2 cellular contexts compared by ENCODE assay signal in the genomic region with DNA sequence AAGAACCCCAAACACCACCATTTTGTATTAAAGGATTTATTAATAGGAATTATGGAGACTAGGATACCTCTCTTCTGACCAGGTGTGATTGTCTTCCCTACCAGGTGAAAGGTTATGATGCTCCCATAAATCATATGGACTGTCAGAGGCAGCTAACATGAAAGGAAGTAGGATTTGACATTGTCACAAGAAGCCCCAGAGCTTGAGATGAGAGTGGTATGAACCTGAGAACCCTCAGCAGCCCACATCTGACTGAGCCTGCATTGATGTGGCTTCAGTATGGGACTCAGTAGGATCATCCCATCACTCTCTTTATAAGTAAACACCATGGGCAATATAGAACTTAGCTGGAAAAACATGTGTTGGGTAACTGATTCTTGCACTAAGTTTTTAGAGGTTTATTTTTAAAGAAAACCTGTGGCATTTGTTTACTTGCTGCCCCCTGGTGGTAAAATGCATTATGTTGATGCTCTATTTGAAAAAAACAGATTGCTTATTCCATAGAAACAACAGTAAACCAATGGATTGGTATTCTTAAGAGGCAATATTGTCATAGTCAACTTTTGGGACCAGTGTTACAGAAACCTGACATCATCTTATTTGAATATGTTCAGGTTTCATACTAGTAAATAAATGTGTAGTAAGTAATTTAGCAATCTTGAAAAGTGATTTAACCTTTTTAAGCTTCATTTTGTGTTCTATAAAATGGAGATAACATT.
TF ChIP-seq lines count a peak whose summit lies in the region.

No MANE protein-coding gene starts in this region.

TF ChIP-seq in HCT116, 20 proteins besides CTCF, POLR2A, EP300 and RAD21:
- TF ChIP-seq ZFX (IDR thresholded peaks at IDR 0.05) (no peak), SP1 (IDR thresholded peaks at IDR 0.05; ENCODE audit: low read depth) (no peak), REST (IDR thresholded peaks at IDR 0.05; ENCODE audit: low read depth) (no peak), EGR1 (IDR thresholded peaks at IDR 0.05; ENCODE audit: low read depth) (no peak), YY1 (IDR thresholded peaks at IDR 0.05; ENCODE audit: extremely low read depth, insufficient replicate concordance, low read depth, low read length) (no peak), JUND (IDR thresholded peaks at IDR 0.05) (no peak), POLR2AphosphoS5 (IDR thresholded peaks at IDR 0.05; ENCODE audit: low read depth, low read length) (no peak), TCF7L2 (IDR thresholded peaks at IDR 0.05; ENCODE audit: borderline replicate concordance, extremely low read depth, insufficient read depth, insufficient read length) (no peak), FOSL1 (IDR thresholded peaks at IDR 0.05; ENCODE audit: low read depth) (no peak), CEBPB (IDR thresholded peaks at IDR 0.05; ENCODE audit: low read depth) (no peak), ELF1 (IDR thresholded peaks at IDR 0.05; ENCODE audit: borderline replicate concordance, low read depth) (no peak), SIN3A (IDR thresholded peaks at IDR 0.05; ENCODE audit: low read depth) (no peak), EZH2 (IDR thresholded peaks at IDR 0.05) (no peak), SRF (IDR thresholded peaks at IDR 0.05; ENCODE audit: low read depth) (no peak), EZH2phosphoT487 (IDR thresholded peaks at IDR 0.05; ENCODE audit: borderline replicate concordance) (no peak), CBX3 (IDR thresholded peaks at IDR 0.05; ENCODE audit: low read depth) (no peak), ATF3 (IDR thresholded peaks at IDR 0.05) (no peak), ZNF274 (IDR thresholded peaks at IDR 0.05; ENCODE audit: low read depth, low read length) (no peak)
- TF ChIP-seq, protein P1, sequence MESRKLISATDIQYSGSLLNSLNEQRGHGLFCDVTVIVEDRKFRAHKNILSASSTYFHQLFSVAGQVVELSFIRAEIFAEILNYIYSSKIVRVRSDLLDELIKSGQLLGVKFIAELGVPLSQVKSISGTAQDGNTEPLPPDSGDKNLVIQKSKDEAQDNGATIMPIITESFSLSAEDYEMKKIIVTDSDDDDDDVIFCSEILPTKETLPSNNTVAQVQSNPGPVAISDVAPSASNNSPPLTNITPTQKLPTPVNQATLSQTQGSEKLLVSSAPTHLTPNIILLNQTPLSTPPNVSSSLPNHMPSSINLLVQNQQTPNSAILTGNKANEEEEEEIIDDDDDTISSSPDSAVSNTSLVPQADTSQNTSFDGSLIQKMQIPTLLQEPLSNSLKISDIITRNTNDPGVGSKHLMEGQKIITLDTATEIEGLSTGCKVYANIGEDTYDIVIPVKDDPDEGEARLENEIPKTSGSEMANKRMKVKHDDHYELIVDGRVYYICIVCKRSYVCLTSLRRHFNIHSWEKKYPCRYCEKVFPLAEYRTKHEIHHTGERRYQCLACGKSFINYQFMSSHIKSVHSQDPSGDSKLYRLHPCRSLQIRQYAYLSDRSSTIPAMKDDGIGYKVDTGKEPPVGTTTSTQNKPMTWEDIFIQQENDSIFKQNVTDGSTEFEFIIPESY (IDR thresholded peaks at IDR 0.05; ENCODE audit: extremely low read depth, insufficient replicate concordance, low read length): no peak
- TF ChIP-seq, protein P2, sequence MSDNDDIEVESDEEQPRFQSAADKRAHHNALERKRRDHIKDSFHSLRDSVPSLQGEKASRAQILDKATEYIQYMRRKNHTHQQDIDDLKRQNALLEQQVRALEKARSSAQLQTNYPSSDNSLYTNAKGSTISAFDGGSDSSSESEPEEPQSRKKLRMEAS (IDR thresholded peaks at IDR 0.05): no peak
TF ChIP-seq in HCT116: peak in this region for 0.

TF ChIP-seq in H1, 55 proteins besides CTCF, POLR2A, EP300 and RAD21:
- TF ChIP-seq, protein P3, sequence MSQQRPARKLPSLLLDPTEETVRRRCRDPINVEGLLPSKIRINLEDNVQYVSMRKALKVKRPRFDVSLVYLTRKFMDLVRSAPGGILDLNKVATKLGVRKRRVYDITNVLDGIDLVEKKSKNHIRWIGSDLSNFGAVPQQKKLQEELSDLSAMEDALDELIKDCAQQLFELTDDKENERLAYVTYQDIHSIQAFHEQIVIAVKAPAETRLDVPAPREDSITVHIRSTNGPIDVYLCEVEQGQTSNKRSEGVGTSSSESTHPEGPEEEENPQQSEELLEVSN (IDR thresholded peaks at IDR 0.05): no peak
- TF ChIP-seq EZH2 (IDR thresholded peaks at IDR 0.05; ENCODE audit: low read depth, low read length, severe bottlenecking) (no peak), SP4 (IDR thresholded peaks at IDR 0.05; ENCODE audit: low read length) (no peak), PHF8 (conservative IDR thresholded peaks at IDR 0.05; ENCODE audit: low read depth, low read length) (no peak)
- TF ChIP-seq, protein P4, sequence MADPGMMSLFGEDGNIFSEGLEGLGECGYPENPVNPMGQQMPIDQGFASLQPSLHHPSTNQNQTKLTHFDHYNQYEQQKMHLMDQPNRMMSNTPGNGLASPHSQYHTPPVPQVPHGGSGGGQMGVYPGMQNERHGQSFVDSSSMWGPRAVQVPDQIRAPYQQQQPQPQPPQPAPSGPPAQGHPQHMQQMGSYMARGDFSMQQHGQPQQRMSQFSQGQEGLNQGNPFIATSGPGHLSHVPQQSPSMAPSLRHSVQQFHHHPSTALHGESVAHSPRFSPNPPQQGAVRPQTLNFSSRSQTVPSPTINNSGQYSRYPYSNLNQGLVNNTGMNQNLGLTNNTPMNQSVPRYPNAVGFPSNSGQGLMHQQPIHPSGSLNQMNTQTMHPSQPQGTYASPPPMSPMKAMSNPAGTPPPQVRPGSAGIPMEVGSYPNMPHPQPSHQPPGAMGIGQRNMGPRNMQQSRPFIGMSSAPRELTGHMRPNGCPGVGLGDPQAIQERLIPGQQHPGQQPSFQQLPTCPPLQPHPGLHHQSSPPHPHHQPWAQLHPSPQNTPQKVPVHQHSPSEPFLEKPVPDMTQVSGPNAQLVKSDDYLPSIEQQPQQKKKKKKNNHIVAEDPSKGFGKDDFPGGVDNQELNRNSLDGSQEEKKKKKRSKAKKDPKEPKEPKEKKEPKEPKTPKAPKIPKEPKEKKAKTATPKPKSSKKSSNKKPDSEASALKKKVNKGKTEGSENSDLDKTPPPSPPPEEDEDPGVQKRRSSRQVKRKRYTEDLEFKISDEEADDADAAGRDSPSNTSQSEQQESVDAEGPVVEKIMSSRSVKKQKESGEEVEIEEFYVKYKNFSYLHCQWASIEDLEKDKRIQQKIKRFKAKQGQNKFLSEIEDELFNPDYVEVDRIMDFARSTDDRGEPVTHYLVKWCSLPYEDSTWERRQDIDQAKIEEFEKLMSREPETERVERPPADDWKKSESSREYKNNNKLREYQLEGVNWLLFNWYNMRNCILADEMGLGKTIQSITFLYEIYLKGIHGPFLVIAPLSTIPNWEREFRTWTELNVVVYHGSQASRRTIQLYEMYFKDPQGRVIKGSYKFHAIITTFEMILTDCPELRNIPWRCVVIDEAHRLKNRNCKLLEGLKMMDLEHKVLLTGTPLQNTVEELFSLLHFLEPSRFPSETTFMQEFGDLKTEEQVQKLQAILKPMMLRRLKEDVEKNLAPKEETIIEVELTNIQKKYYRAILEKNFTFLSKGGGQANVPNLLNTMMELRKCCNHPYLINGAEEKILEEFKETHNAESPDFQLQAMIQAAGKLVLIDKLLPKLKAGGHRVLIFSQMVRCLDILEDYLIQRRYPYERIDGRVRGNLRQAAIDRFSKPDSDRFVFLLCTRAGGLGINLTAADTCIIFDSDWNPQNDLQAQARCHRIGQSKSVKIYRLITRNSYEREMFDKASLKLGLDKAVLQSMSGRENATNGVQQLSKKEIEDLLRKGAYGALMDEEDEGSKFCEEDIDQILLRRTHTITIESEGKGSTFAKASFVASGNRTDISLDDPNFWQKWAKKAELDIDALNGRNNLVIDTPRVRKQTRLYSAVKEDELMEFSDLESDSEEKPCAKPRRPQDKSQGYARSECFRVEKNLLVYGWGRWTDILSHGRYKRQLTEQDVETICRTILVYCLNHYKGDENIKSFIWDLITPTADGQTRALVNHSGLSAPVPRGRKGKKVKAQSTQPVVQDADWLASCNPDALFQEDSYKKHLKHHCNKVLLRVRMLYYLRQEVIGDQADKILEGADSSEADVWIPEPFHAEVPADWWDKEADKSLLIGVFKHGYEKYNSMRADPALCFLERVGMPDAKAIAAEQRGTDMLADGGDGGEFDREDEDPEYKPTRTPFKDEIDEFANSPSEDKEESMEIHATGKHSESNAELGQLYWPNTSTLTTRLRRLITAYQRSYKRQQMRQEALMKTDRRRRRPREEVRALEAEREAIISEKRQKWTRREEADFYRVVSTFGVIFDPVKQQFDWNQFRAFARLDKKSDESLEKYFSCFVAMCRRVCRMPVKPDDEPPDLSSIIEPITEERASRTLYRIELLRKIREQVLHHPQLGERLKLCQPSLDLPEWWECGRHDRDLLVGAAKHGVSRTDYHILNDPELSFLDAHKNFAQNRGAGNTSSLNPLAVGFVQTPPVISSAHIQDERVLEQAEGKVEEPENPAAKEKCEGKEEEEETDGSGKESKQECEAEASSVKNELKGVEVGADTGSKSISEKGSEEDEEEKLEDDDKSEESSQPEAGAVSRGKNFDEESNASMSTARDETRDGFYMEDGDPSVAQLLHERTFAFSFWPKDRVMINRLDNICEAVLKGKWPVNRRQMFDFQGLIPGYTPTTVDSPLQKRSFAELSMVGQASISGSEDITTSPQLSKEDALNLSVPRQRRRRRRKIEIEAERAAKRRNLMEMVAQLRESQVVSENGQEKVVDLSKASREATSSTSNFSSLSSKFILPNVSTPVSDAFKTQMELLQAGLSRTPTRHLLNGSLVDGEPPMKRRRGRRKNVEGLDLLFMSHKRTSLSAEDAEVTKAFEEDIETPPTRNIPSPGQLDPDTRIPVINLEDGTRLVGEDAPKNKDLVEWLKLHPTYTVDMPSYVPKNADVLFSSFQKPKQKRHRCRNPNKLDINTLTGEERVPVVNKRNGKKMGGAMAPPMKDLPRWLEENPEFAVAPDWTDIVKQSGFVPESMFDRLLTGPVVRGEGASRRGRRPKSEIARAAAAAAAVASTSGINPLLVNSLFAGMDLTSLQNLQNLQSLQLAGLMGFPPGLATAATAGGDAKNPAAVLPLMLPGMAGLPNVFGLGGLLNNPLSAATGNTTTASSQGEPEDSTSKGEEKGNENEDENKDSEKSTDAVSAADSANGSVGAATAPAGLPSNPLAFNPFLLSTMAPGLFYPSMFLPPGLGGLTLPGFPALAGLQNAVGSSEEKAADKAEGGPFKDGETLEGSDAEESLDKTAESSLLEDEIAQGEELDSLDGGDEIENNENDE (IDR thresholded peaks at IDR 0.05; ENCODE audit: insufficient replicate concordance, low read length): peak; percentile 58
